ENCODE assay signal across 8 cellular contexts in the genomic region with DNA sequence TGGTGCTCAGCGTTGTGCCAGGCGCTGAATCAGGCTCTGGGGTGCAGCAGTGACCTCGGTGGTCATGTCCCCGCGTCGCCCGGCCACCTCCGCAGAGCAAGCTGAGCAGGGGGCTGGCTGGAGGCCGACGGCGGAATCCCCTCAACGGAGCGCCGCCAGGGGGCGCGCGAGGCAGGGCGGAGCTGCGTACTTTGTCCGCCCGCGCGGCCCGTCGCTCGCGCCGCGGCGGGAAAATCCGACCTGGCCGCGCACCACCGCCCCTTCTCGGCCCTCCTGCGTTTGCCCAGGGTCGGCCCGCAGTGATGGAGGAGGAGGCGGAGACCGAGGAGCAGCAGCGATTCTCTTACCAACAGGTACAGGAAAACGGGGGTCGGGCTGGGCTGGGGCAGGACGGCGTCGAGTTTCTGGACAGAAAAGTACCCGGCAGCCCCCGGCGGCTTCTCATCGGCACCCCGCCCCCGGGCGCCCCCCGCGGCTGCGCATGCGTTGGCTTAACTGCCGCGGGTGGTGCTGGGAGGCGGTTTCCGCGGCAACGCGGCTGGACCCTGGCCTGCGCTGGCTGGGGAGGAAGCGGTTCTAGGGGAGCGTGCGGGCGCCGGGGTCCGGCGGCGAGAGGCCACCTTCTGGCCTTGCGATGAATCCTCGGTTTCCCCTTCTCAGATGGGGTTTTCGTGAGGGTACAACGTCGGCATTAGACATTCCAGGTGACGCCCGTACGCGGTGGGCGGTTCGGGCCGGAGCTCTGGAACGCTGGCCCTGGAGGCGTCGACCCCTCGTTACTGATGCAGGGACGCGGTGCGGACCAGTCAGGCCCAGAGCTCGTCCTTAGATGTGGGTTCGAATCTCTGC. TPM values are rescaled to one million over a fixed set of nuclear protein-coding genes. Genes with fewer than 3 reads are reported as not detected.
DNase-seq lines count a peak whose midpoint lies in the region; ATAC-seq and TF ChIP-seq lines count a peak whose summit lies in the region.

A gene (plus strand): TSS at position 218 of the 849 bp plus-strand sequence. CDS start 85 bp downstream, at position 303.

- H3K27me3 ChIP-seq in HUES6 (ENCODE audit: control insufficient read depth, insufficient read depth, low read length) = no peaks in the 10 kb centered on the region

- CTCF ChIA-PET in OCI-LY7 (lab: Charles Lee; ENCODE audit: unreplicated experiment) = interaction anchor here (1.0 to 1.2 kb wide), 2 partner anchors 30 to 63 kb away, joined by 4 to 6 read pairs; no protein-coding TSS in a partner anchor

- no peaks in the 10 kb centered on the region for H3K9me2 ChIP-seq in OCI-LY7 (ENCODE audit: insufficient read depth, low read length)

- H3K4me2 ChIP-seq in OCI-LY7 (ENCODE audit: low read length) = peak within 1 kb of the TSS; percentile 74

- H3K79me2 ChIP-seq in OCI-LY7 (ENCODE audit: insufficient read depth, low read depth, low read length) = no peaks in the 10 kb centered on the region; the same call in 1 of the 2 replicates

- H4K20me1 ChIP-seq in OCI-LY7 (ENCODE audit: insufficient read depth, low read length) = no peaks in the 10 kb centered on the region

- POLR2A ChIA-PET in OCI-LY7 (lab: Charles Lee) = interaction anchor here (0.6 kb wide), 1 partner anchor 13 kb away, joined by 4 read pairs; no protein-coding TSS in a partner anchor

- H3K4me3 ChIP-seq in HUES6 (ENCODE audit: low read depth, low read length) (peak within 1 kb of the TSS; percentile 96), OCI-LY7 (ENCODE audit: low read depth, low read length, poor library complexity, severe bottlenecking) (peak within 1 kb of the TSS; percentile 78)

- H3K9me3 ChIP-seq in HUES6 (ENCODE audit: control insufficient read depth, insufficient read depth, low read depth, low read length) (no peaks in the 10 kb centered on the region), OCI-LY7 (ENCODE audit: low read length) (no peaks in the 10 kb centered on the region)

- peak within 1 kb of the TSS; percentile 93 for H3K9ac ChIP-seq in HUES6 (ENCODE audit: low read length)

- peaks cover 8% of the 10 kb centered on the region for H3K4me1 ChIP-seq in HUES6 (ENCODE audit: control insufficient read depth, insufficient read depth, low read length)
- peaks cover 32% of the 10 kb centered on the region for H3K4me1 ChIP-seq in OCI-LY7 (ENCODE audit: insufficient read depth, low read length, poor library complexity, severe bottlenecking)

- H3K36me3 ChIP-seq in HUES6 (ENCODE audit: control insufficient read depth, insufficient read depth, low read length) (no peaks in the 10 kb centered on the region), OCI-LY7 (ENCODE audit: insufficient read depth, low read length) (no peaks in the 10 kb centered on the region; the same call in 1 of the 2 replicates)

- ATAC-seq in GM21423 (IDR thresholded peaks at IDR 0.05; ENCODE audit: unreplicated experiment) = peak; percentile 77

- peak within 1 kb of the TSS; percentile 58; the same call in 1 of the 2 replicates for H2AFZ ChIP-seq in OCI-LY7 (ENCODE audit: low read length)

- TSS peak; percentile 83 for BruUV-seq in OCI-LY7 (replicated peaks; lab: Mats Ljungman, UMichigan)

- intact Hi-C loops in OCI-LY7 (cut with micrococcal nuclease; ENCODE audit: unreplicated experiment) = loop anchor here (1.0 kb wide), 2 partner anchors 42 to 64 kb away; a partner anchor contains a TSS

- DNase-seq in DMS 273 treated with DMSO at 0.1 percent for 48 hours (lab: John Stamatoyannopoulos, UW) (peak; percentile 67), OCI-LY7 (ENCODE audit: low spot score) (peak; percentile 93), activated T-cell treated with anti-CD3 and anti-CD28 coated beads for 24 hours (ENCODE audit: low read depth) (peak; percentile 89), epithelial cell of prostate (ENCODE audit: low read depth, low spot score) (no peak), mucosa of gallbladder (ENCODE audit: low spot score) (peak; percentile 94)
- peak; percentile 95 for DNase-seq in stimulated activated CD8-positive, alpha-beta memory T cell treated with anti-CD3 and anti-CD28 coated beads, Interleukin-4, amount 100 ng/mL, for 24 hours (ENCODE audit: low read depth)

- TF ChIP-seq CTCF in OCI-LY7 (conservative IDR thresholded peaks at IDR 0.05; ENCODE audit: low read length) = peak; percentile 89

- H3K27ac ChIP-seq in HUES6 (ENCODE audit: low read depth, low read length) (peak within 1 kb of the TSS; percentile 93), OCI-LY7 (ENCODE audit: low read depth, low read length, poor library complexity, severe bottlenecking) (peak within 1 kb of the TSS; percentile 67), epithelial cell of prostate (peak within 1 kb of the TSS; percentile 5)

RNA-seq across cellular contexts. Expression of the gene that starts here (rescaled TPM):
- 13.6 and 18.8 TPM in 2 replicates for total RNA-seq in OCI-LY7 (2014; rRNA removed; shearing (Covaris generic))
- total RNA-seq in OCI-LY7 (2022) (18.4 and 18.8 TPM in 2 replicates), mucosa of gallbladder (27.9 TPM)

Comparison
In these comparisons a context has a peak if more than half of its experiments do, and no peak if none do; other contexts are left out.
1. H3K27ac ChIP-seq: peak in every context shown above with its lines; median percentile 93 in HUES6; 67 in OCI-LY7; 5 in epithelial cell of prostate.